18 cellular contexts compared by ENCODE assay signal in genomic region chr3:89059201-89059600, GRCh38. TPM values are rescaled to one million over a fixed set of nuclear protein-coding genes. Genes with fewer than 3 reads are reported as not detected.
DNase-seq lines count a peak whose midpoint lies in the region; ATAC-seq and TF ChIP-seq lines count a peak whose summit lies in the region.
"Had no signal": no experiment of that assay in that cellular context is flagged by ENCODE, and none has a peak within 500 bp of the region (broad histone marks: within the 10 kb centered on the region; RNA-seq: fewer than 3 reads in every experiment).

No MANE protein-coding gene starts in this region.

- ATAC-seq in GM18511 (IDR thresholded peaks at IDR 0.05; ENCODE audit: unreplicated experiment) = no peak
- ATAC-seq: activated T-cell treated with anti-CD3 and anti-CD28 coated beads, Interleukin-2, amount 50 U/mL, for 4 hours; HCT116 had no signal

- no peaks in the 10 kb centered on the region for H3K9me3 Mint-ChIP-seq in Calu3 (ENCODE audit: low read depth, unreplicated experiment)
- H3K9me3 Mint-ChIP-seq in neural progenitor cell = peaks cover 1% of the 10 kb centered on the region
- H3K9me3 Mint-ChIP-seq: activated T-cell treated with anti-CD3 and anti-CD28 coated beads, Interleukin-2, amount 50 U/mL, for 4 hours had no signal

- no peak overlapping the region for H3K4me3 ChIP-seq in NB4 (ENCODE audit: low read depth, low read length)
- H3K4me3 ChIP-seq in choroid plexus epithelial cell (ENCODE audit: low read depth, low read length) = no peak overlapping the region
- H3K4me3 ChIP-seq in neural progenitor cell = no peak overlapping the region
- H3K4me3 ChIP-seq in stomach = no peak overlapping the region
- H3K4me3 ChIP-seq: adrenal gland; BLaER1 treated with 17β-estradiol and CSF1 and Interleukin-3, amounts not matched to agents 10 nM and 100 nM; lung; ovary had no signal

- H3K79me2 ChIP-seq in neural progenitor cell (ENCODE audit: low read depth) = no peaks in the 10 kb centered on the region

- H3K36me3 ChIP-seq in neural progenitor cell = no peaks in the 10 kb centered on the region
- no peaks in the 10 kb centered on the region for H3K36me3 ChIP-seq in stomach
- H3K36me3 ChIP-seq: adrenal gland; BLaER1 treated with 17β-estradiol and CSF1 and Interleukin-3, amounts not matched to agents 10 nM and 100 nM; ovary had no signal

- H3K4me3 Mint-ChIP-seq in Calu3 (ENCODE audit: low read depth, unreplicated experiment) (no peak overlapping the region), neural progenitor cell (no peak overlapping the region)
- H3K4me3 Mint-ChIP-seq: activated T-cell treated with anti-CD3 and anti-CD28 coated beads, Interleukin-2, amount 50 U/mL, for 4 hours had no signal

- DNase-seq in Calu3 (peak; percentile 10), NB4 (ENCODE audit: low read depth) (peak; percentile 7), choroid plexus epithelial cell (ENCODE audit: low read depth) (peak; percentile 73), neural progenitor cell (ENCODE audit: low spot score) (no peak), stomach (no peak), NCI-H510A treated with DMSO at 0.1 percent for 48 hours (lab: John Stamatoyannopoulos, UW) (no peak), 8988T (no peak)
- DNase-seq: activated T-cell treated with anti-CD3 and anti-CD28 coated beads, Interleukin-2, amount 50 U/mL, for 4 hours; adrenal gland; effector CD4-positive, alpha-beta T cell; hippocampal formation; NCI-H187; NK-92 treated with Interleukin-12 subunit alpha and Interleukin-12 subunit beta, amount 100 ng/mL, for 24 hours; ovary had no signal

- H3K27me3 Mint-ChIP-seq in Calu3 (ENCODE audit: unreplicated experiment) (no peaks in the 10 kb centered on the region), neural progenitor cell (ENCODE audit: insufficient read depth, low read depth) (no peaks in the 10 kb centered on the region)

- H3K4me1 ChIP-seq in neural progenitor cell (peaks cover 6% of the 10 kb centered on the region), stomach (no peaks in the 10 kb centered on the region)
- H3K4me1 ChIP-seq: adrenal gland; BLaER1 treated with 17β-estradiol and CSF1 and Interleukin-3, amounts not matched to agents 10 nM and 100 nM had no signal

- H4K20me1 ChIP-seq in neural progenitor cell (ENCODE audit: low read depth) = no peaks in the 10 kb centered on the region
- H4K20me1 ChIP-seq: BLaER1 treated with 17β-estradiol and CSF1 and Interleukin-3, amounts not matched to agents 10 nM and 100 nM had no signal

- intact Hi-C loops in Calu3 (cut with micrococcal nuclease; ENCODE audit: unreplicated experiment) = no loop called here
- intact Hi-C loops in stomach (cut with DNase I; ENCODE audit: low total_unique reads) = no loop called here

- H3K27me3 ChIP-seq in neural progenitor cell (no peaks in the 10 kb centered on the region), stomach (no peaks in the 10 kb centered on the region)
- H3K27me3 ChIP-seq: adrenal gland; BLaER1 treated with 17β-estradiol and CSF1 and Interleukin-3, amounts not matched to agents 10 nM and 100 nM; ovary had no signal

- H3K27ac Mint-ChIP-seq in Calu3 (ENCODE audit: unreplicated experiment) (no peak overlapping the region), neural progenitor cell (no peak overlapping the region)

- H3K9ac ChIP-seq in neural progenitor cell = no peak overlapping the region
- H3K9ac ChIP-seq: BLaER1 treated with 17β-estradiol and CSF1 and Interleukin-3, amounts not matched to agents 10 nM and 100 nM had no signal

- H3K27ac ChIP-seq in neural progenitor cell = no peak overlapping the region
- H3K27ac ChIP-seq in stomach = no peak overlapping the region
- H3K27ac ChIP-seq: adrenal gland; BLaER1 treated with 17β-estradiol and CSF1 and Interleukin-3, amounts not matched to agents 10 nM and 100 nM; ovary had no signal

- no peak for TF ChIP-seq POLR2A in NB4 (IDR thresholded peaks at IDR 0.05; ENCODE audit: extremely low read depth, insufficient read length)
- TF ChIP-seq POLR2A in stomach (IDR thresholded peaks at IDR 0.05) = no peak

- H3K4me1 Mint-ChIP-seq in Calu3 (ENCODE audit: low read depth, unreplicated experiment) (peaks cover 10% of the 10 kb centered on the region), neural progenitor cell (no peaks in the 10 kb centered on the region)

- no peak overlapping the region for H3K4me2 ChIP-seq in neural progenitor cell
- H3K4me2 ChIP-seq: BLaER1 treated with 17β-estradiol and CSF1 and Interleukin-3, amounts not matched to agents 10 nM and 100 nM had no signal

- H3K9me3 ChIP-seq in neural progenitor cell (ENCODE audit: low read depth) = no peaks in the 10 kb centered on the region
- H3K9me3 ChIP-seq in stomach = no peaks in the 10 kb centered on the region
- H3K9me3 ChIP-seq: adrenal gland; BLaER1 treated with 17β-estradiol and CSF1 and Interleukin-3, amounts not matched to agents 10 nM and 100 nM; ovary had no signal

- CTCF ChIA-PET in Calu3 (lab: Charles Lee) = interaction anchor here (0.5 kb wide), 1 partner anchor 15 kb away, joined by 3 read pairs; no protein-coding TSS in a partner anchor

- TF ChIP-seq CTCF in Calu3 (IDR thresholded peaks at IDR 0.05; ENCODE audit: unreplicated experiment) (no peak), NB4 (IDR thresholded peaks at IDR 0.05; ENCODE audit: low read depth, low read length) (no peak), choroid plexus epithelial cell (conservative IDR thresholded peaks at IDR 0.05; ENCODE audit: low read depth, low read length) (no peak), neural progenitor cell (IDR thresholded peaks at IDR 0.05) (no peak), stomach (IDR thresholded peaks at IDR 0.05) (no peak)

- BruUV-seq in Calu3 (replicated peaks; lab: Mats Ljungman, UMichigan) = no TSS peak

- no peak for TF ChIP-seq EP300 in stomach (IDR thresholded peaks at IDR 0.05)

- H3F3A ChIP-seq in neural progenitor cell (ENCODE audit: low read depth) = no peaks in the 10 kb centered on the region

- 54 to 74% (median 71%) methylated on average over 5 of the region's 5 CpGs for whole genome bisulfite sequencing in stomach, 5 donors

- peak overlapping the region; percentile 11 for H2AFZ ChIP-seq in neural progenitor cell (replicated peaks)

- no peaks in the 10 kb centered on the region for H3K36me3 Mint-ChIP-seq in Calu3 (ENCODE audit: insufficient read depth, unreplicated experiment)
- H3K36me3 Mint-ChIP-seq in neural progenitor cell = no peaks in the 10 kb centered on the region

RNA-seq across cellular contexts. Expression of gene EPHA3, which starts 48.2 kb away (rescaled TPM):
- 28.8 and 31.6 TPM in 2 replicates for total RNA-seq in Calu3 (2022)
- total RNA-seq in neural progenitor cell (ENCODE audit: low replicate concordance) = 0.34 and 0.36 TPM in 2 replicates
- total RNA-seq in stomach = 10 to 100 TPM in 2 of 5 donors, 1 to 10 TPM in 2, under 1 TPM in 1; 0.29 to 33.9 (median 5.5) TPM
- under 1 TPM; 0.35 to 0.46 (median 0.37) TPM for polyA plus RNA-seq in stomach
- total RNA-seq: activated T-cell treated with anti-CD3 and anti-CD28 coated beads, Interleukin-2, amount 50 U/mL, for 4 hours had no signal

Comparison
In these comparisons a context has a peak if more than half of its experiments do, and no peak if none do; other contexts are left out.
1. DNase-seq: peak in Calu3 (single experiment), NB4 (single experiment) and choroid plexus epithelial cell (single experiment); none in neural progenitor cell (single experiment), stomach (single experiment), NCI-H510A treated with DMSO at 0.1 percent for 48 hours (single experiment) and 8988T (single experiment).